ENCODE assay signal across 37 cellular contexts in genomic region chr9:16555802-16556201, GRCh38.
"Had no signal": no experiment of that assay in that cellular context is flagged by ENCODE, and none has a peak within 500 bp of the region (broad histone marks: within the 10 kb centered on the region; RNA-seq: fewer than 3 reads in every experiment).

No MANE protein-coding gene starts in this region.

- H3K4me1 ChIP-seq: ascending aorta had no signal

- H3K4me3 Mint-ChIP-seq: activated B cell treated with CpG ODN at 0.5 μM for 24 hours; activated CD4-positive, alpha-beta memory T cell treated with anti-CD3 and anti-CD28 coated beads for 36 hours; activated CD4-positive, alpha-beta T cell treated with anti-CD3 and anti-CD28 coated beads, Interleukin-2, amount 10 ng/mL, durations not matched to agents 24 days and 14 days; activated CD8-positive, alpha-beta T cell treated with anti-CD3 and anti-CD28 coated beads for 36 hours; activated naive CD4-positive, alpha-beta T cell treated with anti-CD3 and anti-CD28 coated beads, Interleukin-2, amount 10 ng/mL, durations not matched to agents 7 days and 5 days; activated naive CD4-positive, alpha-beta T cell treated with anti-CD3 and anti-CD28 coated beads, Interleukin-2, amount 50 U/mL, for 24 hours; activated naive CD8-positive, alpha-beta T cell; activated naive CD8-positive, alpha-beta T cell treated with anti-CD3 and anti-CD28 coated beads, Interleukin-2, amount 10 ng/mL, durations not matched to agents 7 days and 5 days; activated naive CD8-positive, alpha-beta T cell treated with anti-CD3 and anti-CD28 coated beads, Interleukin-2, amount 50 U/mL, for 24 hours; activated T-cell treated with anti-CD3 and anti-CD28 coated beads, Interleukin-2, amount 50 U/mL, for 4 hours; brain; central memory CD8-positive, alpha-beta T cell; T-helper 1 cell treated with Interleukin-12 subunit alpha and Interleukin-12 subunit beta and Interleukin-4 antibody, amounts not matched to agents 30 μg/mL and 1 μg/mL, for 36 hours; T-helper 2 cell treated with Interferon-gamma antibody and Interleukin-4, amounts not matched to agents 5 μg/mL and 100 μg/mL, for 36 hours had no signal

- H3K9me3 Mint-ChIP-seq: activated CD4-positive, alpha-beta T cell treated with anti-CD3 and anti-CD28 coated beads, Interleukin-2, amount 10 ng/mL, durations not matched to agents 24 days and 14 days; activated CD8-positive, alpha-beta T cell treated with anti-CD3 and anti-CD28 coated beads for 36 hours; activated naive CD4-positive, alpha-beta T cell treated with anti-CD3 and anti-CD28 coated beads, Interleukin-2, amount 50 U/mL, for 24 hours; activated naive CD8-positive, alpha-beta T cell treated with anti-CD3 and anti-CD28 coated beads, Interleukin-2, amount 10 ng/mL, durations not matched to agents 7 days and 5 days; activated naive CD8-positive, alpha-beta T cell treated with anti-CD3 and anti-CD28 coated beads, Interleukin-2, amount 50 U/mL, for 24 hours; activated T-cell treated with anti-CD3 and anti-CD28 coated beads, Interleukin-2, amount 50 U/mL, for 4 hours; activated T-helper 2 cell treated with anti-CD3 and anti-CD28 coated beads, Interferon-gamma antibody, Interleukin-2, Interleukin-4, amounts not matched to agents 10 μg/mL and 5 μg/mL and 100 μg/mL, durations not matched to agents 14 hours and 24 hours and 36 hours; brain; T-helper 1 cell treated with Interleukin-12 subunit alpha and Interleukin-12 subunit beta and Interleukin-4 antibody, amounts not matched to agents 30 μg/mL and 1 μg/mL, for 36 hours had no signal

- DNase-seq: activated B cell treated with CpG ODN at 0.5 μM for 24 hours; activated CD4-positive, alpha-beta memory T cell treated with anti-CD3 and anti-CD28 coated beads for 36 hours; activated CD4-positive, alpha-beta T cell treated with anti-CD3 and anti-CD28 coated beads for 4 hours; activated CD4-positive, alpha-beta T cell treated with anti-CD3 and anti-CD28 coated beads, Interleukin-2, amount 10 ng/mL, durations not matched to agents 24 days and 14 days; activated CD4-positive, alpha-beta T cell treated with anti-CD3 and anti-CD28 coated beads, Interleukin-2, amount 50 U/mL, for 1 hour; activated CD4-positive, alpha-beta T cell treated with anti-CD3 and anti-CD28 coated beads, Interleukin-2, amount 50 U/mL, for 4 hours; activated CD4-positive, CD25-positive, alpha-beta regulatory T cell treated with anti-CD3 and anti-CD28 coated beads, Interleukin-2, amount 50 U/mL, for 72 hours; activated CD8-positive, alpha-beta memory T cell treated with anti-CD3 and anti-CD28 coated beads, Interleukin-2, amount 50 U/mL, for 4 hours; activated CD8-positive, alpha-beta T cell treated with anti-CD3 and anti-CD28 coated beads for 36 hours; activated effector memory CD4-positive, alpha-beta T cell treated with Interleukin-2 at 50 U/mL for 16 hours; activated gamma-delta T cell; activated naive CD4-positive, alpha-beta T cell treated with anti-CD3 and anti-CD28 coated beads, Interleukin-2, amount 10 ng/mL, durations not matched to agents 7 days and 5 days; activated naive CD4-positive, alpha-beta T cell treated with Interleukin-2 at 50 U/mL for 16 hours; activated naive CD8-positive, alpha-beta T cell treated with anti-CD3 and anti-CD28 coated beads, Interleukin-2, amount 10 ng/mL, durations not matched to agents 7 days and 5 days; activated naive CD8-positive, alpha-beta T cell treated with anti-CD3 and anti-CD28 coated beads, Interleukin-2, amount 50 U/mL, for 24 hours; activated T-cell treated with anti-CD3 and anti-CD28 coated beads for 4 hours; activated T-cell treated with anti-CD3 and anti-CD28 coated beads, Interleukin-2, amount 50 U/mL, for 1 hour; activated T-cell treated with anti-CD3 and anti-CD28 coated beads, Interleukin-2, amount 50 U/mL, for 4 hours; amygdala; anterior cingulate cortex; caudate nucleus; SW 1271; T-helper 1 cell; T-helper 2 cell; T-helper 9 cell had no signal

- H3K36me3 Mint-ChIP-seq: activated CD4-positive, alpha-beta memory T cell treated with anti-CD3 and anti-CD28 coated beads for 36 hours; activated naive CD4-positive, alpha-beta T cell treated with anti-CD3 and anti-CD28 coated beads, Interleukin-2, amount 10 ng/mL, durations not matched to agents 7 days and 5 days; activated naive CD4-positive, alpha-beta T cell treated with anti-CD3 and anti-CD28 coated beads, Interleukin-2, amount 50 U/mL, for 24 hours; activated naive CD8-positive, alpha-beta T cell; activated naive CD8-positive, alpha-beta T cell treated with anti-CD3 and anti-CD28 coated beads, Interleukin-2, amount 10 ng/mL, durations not matched to agents 7 days and 5 days; brain had no signal

- H3K9me3 ChIP-seq: ascending aorta had no signal

- FAIRE-seq: bronchial epithelial cell, TTC549 had no signal

- H3K4me1 Mint-ChIP-seq: activated B cell treated with CpG ODN at 0.5 μM for 24 hours; activated CD4-positive, alpha-beta T cell treated with anti-CD3 and anti-CD28 coated beads, Interleukin-2, amount 10 ng/mL, durations not matched to agents 24 days and 14 days; activated naive CD4-positive, alpha-beta T cell treated with anti-CD3 and anti-CD28 coated beads, Interleukin-2, amount 10 ng/mL, durations not matched to agents 7 days and 5 days; activated naive CD4-positive, alpha-beta T cell treated with anti-CD3 and anti-CD28 coated beads, Interleukin-2, amount 50 U/mL, for 24 hours; activated naive CD8-positive, alpha-beta T cell treated with anti-CD3 and anti-CD28 coated beads, Interleukin-2, amount 10 ng/mL, durations not matched to agents 7 days and 5 days; activated naive CD8-positive, alpha-beta T cell treated with anti-CD3 and anti-CD28 coated beads, Interleukin-2, amount 50 U/mL, for 24 hours; brain; central memory CD8-positive, alpha-beta T cell had no signal

- H3K27me3 ChIP-seq: ascending aorta had no signal

- H3K27ac ChIP-seq: ascending aorta, cardiac muscle cell, VCaP had no signal

- H3K4me3 ChIP-seq: ascending aorta, cardiac muscle cell had no signal

- H3K27me3 Mint-ChIP-seq: activated B cell treated with CpG ODN at 0.5 μM for 24 hours; activated CD4-positive, alpha-beta memory T cell treated with anti-CD3 and anti-CD28 coated beads for 36 hours; activated CD4-positive, alpha-beta T cell treated with anti-CD3 and anti-CD28 coated beads, Interleukin-2, amount 10 ng/mL, durations not matched to agents 24 days and 14 days; activated CD8-positive, alpha-beta T cell treated with anti-CD3 and anti-CD28 coated beads for 36 hours; activated naive CD4-positive, alpha-beta T cell treated with anti-CD3 and anti-CD28 coated beads, Interleukin-2, amount 10 ng/mL, durations not matched to agents 7 days and 5 days; activated naive CD4-positive, alpha-beta T cell treated with anti-CD3 and anti-CD28 coated beads, Interleukin-2, amount 50 U/mL, for 24 hours; activated naive CD8-positive, alpha-beta T cell; activated naive CD8-positive, alpha-beta T cell treated with anti-CD3 and anti-CD28 coated beads, Interleukin-2, amount 10 ng/mL, durations not matched to agents 7 days and 5 days; activated naive CD8-positive, alpha-beta T cell treated with anti-CD3 and anti-CD28 coated beads, Interleukin-2, amount 50 U/mL, for 24 hours; central memory CD8-positive, alpha-beta T cell had no signal

- H3K27ac Mint-ChIP-seq: activated B cell treated with CpG ODN at 0.5 μM for 24 hours; activated CD4-positive, alpha-beta memory T cell treated with anti-CD3 and anti-CD28 coated beads for 36 hours; activated CD4-positive, alpha-beta T cell treated with anti-CD3 and anti-CD28 coated beads, Interleukin-2, amount 10 ng/mL, durations not matched to agents 24 days and 14 days; activated CD8-positive, alpha-beta T cell treated with anti-CD3 and anti-CD28 coated beads for 36 hours; activated naive CD4-positive, alpha-beta T cell treated with anti-CD3 and anti-CD28 coated beads, Interleukin-2, amount 10 ng/mL, durations not matched to agents 7 days and 5 days; activated naive CD4-positive, alpha-beta T cell treated with anti-CD3 and anti-CD28 coated beads, Interleukin-2, amount 50 U/mL, for 24 hours; activated naive CD8-positive, alpha-beta T cell; activated naive CD8-positive, alpha-beta T cell treated with anti-CD3 and anti-CD28 coated beads, Interleukin-2, amount 10 ng/mL, durations not matched to agents 7 days and 5 days; activated naive CD8-positive, alpha-beta T cell treated with anti-CD3 and anti-CD28 coated beads, Interleukin-2, amount 50 U/mL, for 24 hours; activated T-helper 2 cell treated with anti-CD3 and anti-CD28 coated beads, Interferon-gamma antibody, Interleukin-2, Interleukin-4, amounts not matched to agents 10 μg/mL and 5 μg/mL and 100 μg/mL, durations not matched to agents 14 hours and 24 hours and 36 hours; brain; T-helper 1 cell treated with Interleukin-12 subunit alpha and Interleukin-12 subunit beta and Interleukin-4 antibody, amounts not matched to agents 30 μg/mL and 1 μg/mL, for 36 hours; T-helper 2 cell treated with Interferon-gamma antibody and Interleukin-4, amounts not matched to agents 5 μg/mL and 100 μg/mL, for 36 hours had no signal

- ATAC-seq: activated CD8-positive, alpha-beta T cell treated with anti-CD3 and anti-CD28 coated beads for 36 hours; activated naive CD8-positive, alpha-beta T cell treated with anti-CD3 and anti-CD28 coated beads, Interleukin-2, amount 50 U/mL, for 24 hours; activated T-cell treated with anti-CD3 and anti-CD28 coated beads, Interleukin-2, amount 50 U/mL, for 4 hours had no signal

- H3K36me3 ChIP-seq: cardiac muscle cell had no signal
